Comparison of ENCODE assay signal across 26 cellular contexts in genomic region chr6:18958146-18958545, GRCh38.
"Had no signal": no experiment of that assay in that cellular context is flagged by ENCODE, and none has a peak within 500 bp of the region (broad histone marks: within the 10 kb centered on the region; RNA-seq: fewer than 3 reads in every experiment).

No MANE protein-coding gene starts in this region.

- H3K4me3 ChIP-seq: ovary, psoas muscle, right lobe of liver, sigmoid colon, stomach, thoracic aorta, thyroid gland, tibial nerve, upper lobe of left lung had no signal

- H3K36me3 Mint-ChIP-seq: naive thymus-derived CD4-positive, alpha-beta T cell; natural killer cell; stimulated activated effector memory CD8-positive, alpha-beta T cell treated with anti-CD3 and anti-CD28 coated beads, Interleukin-12 subunit alpha, Interleukin-12 subunit beta, amount 100 ng/mL, for 72 hours; stimulated activated naive B cell treated with anti-CD40 and anti-IgM and Interleukin-4, amounts not matched to agents 10 μg/mL and 1 μg/mL and 100 μg/mL, for 72 hours had no signal

- H3K27ac ChIP-seq: ovary, parathyroid adenoma, psoas muscle, right lobe of liver, sigmoid colon, stomach, thoracic aorta, thyroid gland, tibial nerve, upper lobe of left lung had no signal

- H3K9me3 ChIP-seq: ovary, psoas muscle, right lobe of liver, sigmoid colon, stomach, thoracic aorta, thyroid gland, tibial nerve, upper lobe of left lung had no signal

- H3K27ac Mint-ChIP-seq: naive thymus-derived CD4-positive, alpha-beta T cell; natural killer cell; nephron; progenitor cell of endocrine pancreas; stimulated activated effector memory CD8-positive, alpha-beta T cell treated with anti-CD3 and anti-CD28 coated beads, Interleukin-12 subunit alpha, Interleukin-12 subunit beta, amount 100 ng/mL, for 72 hours; stimulated activated naive B cell treated with anti-CD40 and anti-IgM and Interleukin-4, amounts not matched to agents 10 μg/mL and 1 μg/mL and 100 μg/mL, for 72 hours; stimulated activated naive CD8-positive, alpha-beta T cell treated with anti-CD3 and anti-CD28 coated beads, Interleukin-15, Interleukin-2, amounts not matched to agents 100 ng/mL and 50 ng/mL, for 24 hours had no signal

- H3K4me1 ChIP-seq: psoas muscle, right lobe of liver, stomach, tibial nerve, upper lobe of left lung had no signal

- H3K4me1 Mint-ChIP-seq: natural killer cell; stimulated activated effector memory CD8-positive, alpha-beta T cell treated with anti-CD3 and anti-CD28 coated beads, Interleukin-12 subunit alpha, Interleukin-12 subunit beta, amount 100 ng/mL, for 72 hours; stimulated activated naive B cell treated with anti-CD40 and anti-IgM and Interleukin-4, amounts not matched to agents 10 μg/mL and 1 μg/mL and 100 μg/mL, for 72 hours had no signal

- H3K79me2 ChIP-seq: parathyroid adenoma had no signal

- H3K4me3 Mint-ChIP-seq: naive thymus-derived CD4-positive, alpha-beta T cell; natural killer cell; nephron; stimulated activated effector memory CD8-positive, alpha-beta T cell treated with anti-CD3 and anti-CD28 coated beads, Interleukin-12 subunit alpha, Interleukin-12 subunit beta, amount 100 ng/mL, for 72 hours; stimulated activated naive B cell treated with anti-CD40 and anti-IgM and Interleukin-4, amounts not matched to agents 10 μg/mL and 1 μg/mL and 100 μg/mL, for 72 hours; stimulated activated naive CD8-positive, alpha-beta T cell treated with anti-CD3 and anti-CD28 coated beads, Interleukin-15, Interleukin-2, amounts not matched to agents 100 ng/mL and 50 ng/mL, for 24 hours had no signal

- H3K9ac ChIP-seq: parathyroid adenoma had no signal

- H3K27me3 ChIP-seq: ovary, right lobe of liver, sigmoid colon, stomach, thyroid gland, tibial nerve, upper lobe of left lung had no signal

- H3K9me3 Mint-ChIP-seq: nephron; stimulated activated naive CD8-positive, alpha-beta T cell treated with anti-CD3 and anti-CD28 coated beads, Interleukin-15, Interleukin-2, amounts not matched to agents 100 ng/mL and 50 ng/mL, for 24 hours had no signal

- DNase-seq: naive thymus-derived CD4-positive, alpha-beta T cell; natural killer cell; occipital lobe; ovary; psoas muscle; right cardiac atrium; right lobe of liver; sigmoid colon; small intestine; stimulated activated CD4-positive, alpha-beta T cell treated with anti-CD3 and anti-CD28 coated beads, Interleukin-15, amount 100 ng/mL, for 24 hours; stimulated activated CD4-positive, alpha-beta T cell treated with anti-CD3 and anti-CD28 coated beads, Interleukin-2, amount 100 ng/mL, for 24 hours; stimulated activated CD4-positive, alpha-beta T cell treated with anti-CD3 and anti-CD28 coated beads, Interleukin-2, amount 100 ng/mL, for 48 hours; stimulated activated CD4-positive, alpha-beta T cell treated with anti-CD3 and anti-CD28 coated beads, Interleukin-4, amount 100 ng/mL, for 24 hours; stimulated activated naive B cell treated with anti-CD40 and anti-IgM and Interleukin-4, amounts not matched to agents 10 μg/mL and 1 μg/mL and 100 μg/mL, for 72 hours; stimulated activated naive CD4-positive, alpha-beta T cell treated with Interleukin-2 at 50 U/mL for 16 hours; stomach; thyroid gland; trophoblast cell; upper lobe of left lung had no signal

- H3K36me3 ChIP-seq: ovary, right lobe of liver, sigmoid colon, stomach, thoracic aorta, thyroid gland, tibial nerve, upper lobe of left lung had no signal

- H2AFZ ChIP-seq: parathyroid adenoma had no signal

- H3K27me3 Mint-ChIP-seq: naive thymus-derived CD4-positive, alpha-beta T cell; progenitor cell of endocrine pancreas; stimulated activated naive B cell treated with anti-CD40 and anti-IgM and Interleukin-4, amounts not matched to agents 10 μg/mL and 1 μg/mL and 100 μg/mL, for 72 hours; stimulated activated naive CD8-positive, alpha-beta T cell treated with anti-CD3 and anti-CD28 coated beads, Interleukin-15, Interleukin-2, amounts not matched to agents 100 ng/mL and 50 ng/mL, for 24 hours had no signal
